In the genomic region with DNA sequence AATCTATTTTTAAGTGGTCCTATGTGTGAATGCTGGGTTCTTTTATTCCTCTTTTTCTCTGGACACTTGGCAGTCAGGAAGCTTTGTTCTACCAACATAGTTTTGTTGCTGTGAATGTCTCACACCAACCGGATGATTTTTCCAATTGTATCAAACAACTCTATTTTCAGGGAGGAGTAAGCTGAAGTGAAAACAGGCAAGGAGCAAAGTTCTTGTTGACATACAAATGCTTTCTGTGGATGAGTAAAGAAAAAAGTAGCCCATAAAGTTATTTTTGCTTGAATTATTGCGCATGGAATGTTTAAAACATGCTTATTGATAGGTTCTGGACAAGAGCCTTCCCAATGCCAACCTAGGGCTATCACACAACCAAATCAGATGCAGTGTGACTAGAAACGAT, we compare ENCODE assay signal across 11 cellular contexts. TPM values are rescaled to one million over a fixed set of nuclear protein-coding genes. Genes with fewer than 3 reads are reported as not detected.
A peak's percentile ranks its signal among the peaks of the same experiment; 100 is the strongest.
DNase-seq lines count a peak whose midpoint lies in the region; TF ChIP-seq lines count a peak whose summit lies in the region.
"Had no signal": no experiment of that assay in that cellular context is flagged by ENCODE, and none has a peak within 500 bp of the region (broad histone marks: within the 10 kb centered on the region; RNA-seq: fewer than 3 reads in every experiment).

No MANE protein-coding gene starts in this region.

- H3K27ac Mint-ChIP-seq in brain = peak overlapping the region; percentile 31 to 98 (median 69)

- DNase-seq in AG04449 (ENCODE audit: low read depth, low spot score) (no peak), GM12865 (ENCODE audit: low read depth) (no peak), coronary artery (ENCODE audit: low spot score) (no peak), Ammon's horn (ENCODE audit: low spot score) (no peak), mesenteric fat pad (ENCODE audit: low spot score) (no peak), NCI-H2227 (lab: John Stamatoyannopoulos, UW; ENCODE audit: unreplicated experiment) (no peak)
- DNase-seq: foreskin melanocyte, mesendoderm, NCI-H446 treated with DMSO at 0.1 percent for 48 hours had no signal

- POLR2A ChIA-PET in AG04449 (lab: Yijun Ruan, JAX) = interaction anchor here (1.4 to 2.3 kb wide), 3 partner anchors 11 to 49 kb away, joined by 4 to 14 read pairs (median 10); no protein-coding TSS in a partner anchor

- peak overlapping the region; percentile 67 for H3K27ac ChIP-seq in muscle layer of duodenum (ENCODE audit: low read length)
- no peak overlapping the region for H3K27ac ChIP-seq in coronary artery

- peak overlapping the region; percentile 76 to 83 (median 80) for H3K4me3 Mint-ChIP-seq in brain

- peaks cover 33% of the 10 kb centered on the region for H3K36me3 Mint-ChIP-seq in brain

- TF ChIP-seq CTCF in AG04449 (IDR thresholded peaks at IDR 0.05; ENCODE audit: insufficient read depth, low read length, missing control alignments) (no peak), GM12865 (IDR thresholded peaks at IDR 0.05; ENCODE audit: insufficient read depth, low read depth, low read length, missing control alignments) (no peak), brain (conservative IDR thresholded peaks at IDR 0.05) (no peak), coronary artery (IDR thresholded peaks at IDR 0.05) (no peak)

- H3K27me3 ChIP-seq in muscle layer of duodenum (ENCODE audit: low read depth, low read length) = no peaks in the 10 kb centered on the region

- no peaks in the 10 kb centered on the region for H3K9me3 ChIP-seq in muscle layer of duodenum (ENCODE audit: control insufficient read depth in 1 of 2, low read length in 2 of 2)

- H3K4me1 Mint-ChIP-seq in brain = peaks cover 78% of the 10 kb centered on the region

- CTCF ChIA-PET in AG04449 (lab: Yijun Ruan, JAX) = interaction anchor here (0.9 to 11.0 kb wide), 8 partner anchors 10 to 577 kb away, joined by 3 to 148 read pairs (median 4); no protein-coding TSS in a partner anchor

- H3K9me3 Mint-ChIP-seq in brain = peaks cover 0 to 9% (median 0%) of the 10 kb centered on the region in 5 experiments

- no peaks in the 10 kb centered on the region for H3K36me3 ChIP-seq in muscle layer of duodenum (ENCODE audit: control insufficient read depth in 1 of 2, insufficient read depth in 2 of 2, low read length in 2 of 2)

- 0 out of 2 replicates have a peak overlapping the region, but pooled peaks have one; percentile 18 for H3K4me3 ChIP-seq in AG04449 (ENCODE audit: low read depth, low read length)
- H3K4me3 ChIP-seq in GM12865 (ENCODE audit: low read depth, low read length) = peak overlapping the region; percentile 94; the same call in 1 of the 2 replicates
- peak overlapping the region in 1 of 2 donors; percentile 7 for H3K4me3 ChIP-seq in muscle layer of duodenum (ENCODE audit: low read depth in 1 of 2, low read length in 2 of 2)
- no peak overlapping the region for H3K4me3 ChIP-seq in coronary artery

- peaks cover 22% of the 10 kb centered on the region for H3K27me3 Mint-ChIP-seq in brain

- peaks cover 19 to 22% of the 10 kb centered on the region in 2 donors for H3K4me1 ChIP-seq in muscle layer of duodenum (ENCODE audit: control insufficient read depth in 1 of 2, insufficient read depth in 2 of 2, low read length in 2 of 2)

RNA-seq across cellular contexts. Expression of a gene that starts 4.4 kb away (rescaled TPM):
- polyA plus RNA-seq in brain (ENCODE audit: insufficient read depth, low read depth, low replicate concordance) = 12.4 TPM
- 9.9 TPM for total RNA-seq in mesenteric fat pad

RNA-seq across cellular contexts. Expression of a gene that starts 59.1 kb away (rescaled TPM):
- 2.2 TPM for polyA plus RNA-seq in brain (ENCODE audit: insufficient read depth, low read depth, low replicate concordance)
- total RNA-seq in mesenteric fat pad = 14.2 TPM
